In the genomic region with DNA sequence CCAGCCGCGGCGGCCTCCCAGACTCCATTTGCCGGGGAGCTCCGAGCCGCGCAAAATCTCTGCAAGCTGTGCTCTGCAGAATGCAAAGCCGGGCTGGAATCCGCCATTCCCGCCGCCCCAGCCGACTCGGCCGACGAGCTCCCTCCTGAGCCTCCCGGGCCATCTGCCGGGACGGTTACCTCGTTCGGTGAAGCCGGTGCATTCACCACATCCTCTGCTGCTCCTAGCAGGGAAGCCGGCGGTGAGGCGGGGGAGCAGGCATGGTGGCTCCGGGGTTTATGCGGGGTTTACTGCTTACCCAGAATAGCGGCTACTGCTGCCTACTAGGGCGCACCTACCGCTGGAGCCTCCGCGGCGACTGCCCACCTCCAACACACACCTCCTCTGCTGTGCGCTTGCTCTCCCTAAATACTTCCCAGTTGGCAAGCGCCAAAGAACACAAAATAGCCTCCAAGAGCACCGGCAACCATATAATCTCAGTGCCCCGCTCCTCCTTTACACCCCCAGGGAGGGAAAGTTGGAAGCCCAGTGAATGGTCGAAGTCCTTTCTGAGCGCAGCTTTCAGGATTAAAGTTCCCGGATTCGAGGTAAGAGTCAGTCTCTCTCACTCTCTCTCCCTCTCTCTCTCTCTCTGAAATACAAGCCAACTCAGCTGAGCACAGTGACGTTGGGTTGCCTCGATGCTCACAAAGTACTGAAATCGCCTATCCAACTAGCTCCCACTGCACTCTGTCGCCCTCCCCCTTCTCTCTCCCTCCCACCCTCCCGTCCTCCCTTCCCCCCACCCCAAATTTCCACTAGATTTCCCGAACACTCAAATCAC, we compare ENCODE assay signal across 8 cellular contexts. TPM values are rescaled to one million over a fixed set of nuclear protein-coding genes. Genes with fewer than 3 reads are reported as not detected.
DNase-seq lines count a peak whose midpoint lies in the region.

A gene (minus strand): TSS at position 696 of the 823 bp plus-strand sequence. CDS start 2,246 bp downstream, outside the sequence.

- peak within 1 kb of the TSS; percentile 35 for H3K4me3 ChIP-seq in HUES6 (ENCODE audit: low read depth, low read length)
- H3K4me3 ChIP-seq in ectodermal cell (ENCODE audit: insufficient read depth, low read depth, low read length): peak within 1 kb of the TSS; percentile 3
- H3K4me3 ChIP-seq in mesenchymal stem cell (ENCODE audit: insufficient read depth in 1 of 2, low read depth in 1 of 2, low read length in 2 of 2): peak within 1 kb of the TSS in 1 of 2 experiments; percentile 88

- H3K23ac ChIP-seq in mesenchymal stem cell (ENCODE audit: low read length in 2 of 2): no peak within 1 kb of the TSS

- no peak within 1 kb of the TSS for H4K91ac ChIP-seq in mesenchymal stem cell (ENCODE audit: low read length)

- no peak within 1 kb of the TSS for H4K8ac ChIP-seq in mesenchymal stem cell (ENCODE audit: low read length)

- H3K27ac ChIP-seq in HUES6 (ENCODE audit: low read depth, low read length): no peak within 1 kb of the TSS
- no peak within 1 kb of the TSS for H3K27ac ChIP-seq in ectodermal cell (ENCODE audit: insufficient read depth, low read depth, low read length, poor library complexity, severe bottlenecking)
- H3K27ac ChIP-seq in mesenchymal stem cell (ENCODE audit: low read length, poor library complexity, severe bottlenecking): no peak within 1 kb of the TSS

- no peak within 1 kb of the TSS for H3K18ac ChIP-seq in mesenchymal stem cell (ENCODE audit: low read depth in 1 of 2, low read length in 2 of 2)

- H3K79me1 ChIP-seq in mesenchymal stem cell (replicated peaks; ENCODE audit: low read length, poor library complexity, severe bottlenecking): no peaks in the 10 kb centered on the region

- H3K36me3 ChIP-seq in HUES6 (ENCODE audit: control insufficient read depth, insufficient read depth, low read length): no peaks in the 10 kb centered on the region
- H3K36me3 ChIP-seq in ectodermal cell (ENCODE audit: control insufficient read depth, insufficient read depth, low read length): no peaks in the 10 kb centered on the region
- H3K36me3 ChIP-seq in mesenchymal stem cell (ENCODE audit: control insufficient read depth in 1 of 2, insufficient read depth in 2 of 2, low read depth in 1 of 2, low read length in 2 of 2): peaks cover 0 to 3% of the 10 kb centered on the region in 2 experiments

- no peak within 1 kb of the TSS for H3K4me2 ChIP-seq in mesenchymal stem cell (ENCODE audit: low read length, poor library complexity, severe bottlenecking)

- H3K27me3 ChIP-seq in HUES6 (ENCODE audit: control insufficient read depth, insufficient read depth, low read length): peaks cover 100% of the 10 kb centered on the region
- peaks cover 100% of the 10 kb centered on the region for H3K27me3 ChIP-seq in ectodermal cell (ENCODE audit: control insufficient read depth, insufficient read depth, low read length, poor library complexity, severe bottlenecking)
- peaks cover 3 to 100% of the 10 kb centered on the region in 2 experiments for H3K27me3 ChIP-seq in mesenchymal stem cell (ENCODE audit: control insufficient read depth in 1 of 2, insufficient read depth in 1 of 2, low read length in 2 of 2)

- no peak within 1 kb of the TSS for H3K4ac ChIP-seq in mesenchymal stem cell (ENCODE audit: low read depth in 1 of 2, low read length in 2 of 2)

- no peak within 1 kb of the TSS for H2AFZ ChIP-seq in mesenchymal stem cell (ENCODE audit: low read depth, low read length)

- H2BK120ac ChIP-seq in mesenchymal stem cell (ENCODE audit: low read depth, low read length): no peak within 1 kb of the TSS

- no peak within 1 kb of the TSS for H3K9ac ChIP-seq in HUES6 (ENCODE audit: low read length)
- peak within 1 kb of the TSS; percentile 93 for H3K9ac ChIP-seq in mesenchymal stem cell (ENCODE audit: low read length)

- no peaks in the 10 kb centered on the region for H3K9me3 ChIP-seq in HUES6 (ENCODE audit: control insufficient read depth, insufficient read depth, low read depth, low read length)
- H3K9me3 ChIP-seq in ectodermal cell (ENCODE audit: control insufficient read depth, low read length): no peaks in the 10 kb centered on the region
- H3K9me3 ChIP-seq in mesenchymal stem cell (ENCODE audit: control insufficient read depth, low read length): no peaks in the 10 kb centered on the region

- WGBS in ectodermal cell, 2 experiments: 1% methylated on average over 46 of the region's 46 CpGs
- WGBS in mesenchymal stem cell: 2% methylated on average over 46 of the region's 46 CpGs

- H2BK5ac ChIP-seq in mesenchymal stem cell (ENCODE audit: low read depth, low read length, poor library complexity, severe bottlenecking): no peak within 1 kb of the TSS

- no peak within 1 kb of the TSS for H2BK15ac ChIP-seq in mesenchymal stem cell (ENCODE audit: low read depth, poor library complexity, severe bottlenecking)

- H2AK5ac ChIP-seq in mesenchymal stem cell (ENCODE audit: low read length, severe bottlenecking): no peak within 1 kb of the TSS

- peak; percentile 38 for DNase-seq in DMS79 (lab: John Stamatoyannopoulos, UW)
- DNase-seq in mesenchymal stem cell: no peak
- DNase-seq in stimulated activated CD4-positive, alpha-beta T cell treated with anti-CD3 and anti-CD28 coated beads, Interleukin-12 subunit alpha, Interleukin-12 subunit beta, amount 100 ng/mL, for 4 hours: no peak
- DNase-seq in anterior cingulate cortex (lab: John Stamatoyannopoulos, UW): no peak
- no peak for DNase-seq in GDM1 (lab: John Stamatoyannopoulos, UW)
- no peak for DNase-seq in NCI-H187 treated with DMSO at 0.1 percent for 48 hours (lab: John Stamatoyannopoulos, UW)

- no peak within 1 kb of the TSS for H3K14ac ChIP-seq in mesenchymal stem cell (ENCODE audit: low read length in 2 of 2)

- H3K4me1 ChIP-seq in HUES6 (ENCODE audit: control insufficient read depth, insufficient read depth, low read length) (peaks cover 47% of the 10 kb centered on the region), ectodermal cell (ENCODE audit: control insufficient read depth, insufficient read depth, low read length) (peaks cover 14% of the 10 kb centered on the region), mesenchymal stem cell (ENCODE audit: control insufficient read depth, insufficient read depth, low read depth, low read length) (peaks cover 10% of the 10 kb centered on the region)

- H2BK12ac ChIP-seq in mesenchymal stem cell (ENCODE audit: low read length in 2 of 2): no peak within 1 kb of the TSS

RNA-seq across cellular contexts. Expression of the gene that starts here (rescaled TPM):
- not detected for polyA plus RNA-seq in ectodermal cell (2013, experiment 1 of 4)
- polyA plus RNA-seq in ectodermal cell (2013, experiment 2 of 4): not detected
- not detected for polyA plus RNA-seq in ectodermal cell (2013, experiment 3 of 4)
- not detected for polyA plus RNA-seq in ectodermal cell (2013, experiment 4 of 4)
- polyA plus RNA-seq in mesenchymal stem cell (2013, experiment 1 of 2): not detected
- polyA plus RNA-seq in mesenchymal stem cell (2013, experiment 2 of 2): not detected
